In the genomic region with DNA sequence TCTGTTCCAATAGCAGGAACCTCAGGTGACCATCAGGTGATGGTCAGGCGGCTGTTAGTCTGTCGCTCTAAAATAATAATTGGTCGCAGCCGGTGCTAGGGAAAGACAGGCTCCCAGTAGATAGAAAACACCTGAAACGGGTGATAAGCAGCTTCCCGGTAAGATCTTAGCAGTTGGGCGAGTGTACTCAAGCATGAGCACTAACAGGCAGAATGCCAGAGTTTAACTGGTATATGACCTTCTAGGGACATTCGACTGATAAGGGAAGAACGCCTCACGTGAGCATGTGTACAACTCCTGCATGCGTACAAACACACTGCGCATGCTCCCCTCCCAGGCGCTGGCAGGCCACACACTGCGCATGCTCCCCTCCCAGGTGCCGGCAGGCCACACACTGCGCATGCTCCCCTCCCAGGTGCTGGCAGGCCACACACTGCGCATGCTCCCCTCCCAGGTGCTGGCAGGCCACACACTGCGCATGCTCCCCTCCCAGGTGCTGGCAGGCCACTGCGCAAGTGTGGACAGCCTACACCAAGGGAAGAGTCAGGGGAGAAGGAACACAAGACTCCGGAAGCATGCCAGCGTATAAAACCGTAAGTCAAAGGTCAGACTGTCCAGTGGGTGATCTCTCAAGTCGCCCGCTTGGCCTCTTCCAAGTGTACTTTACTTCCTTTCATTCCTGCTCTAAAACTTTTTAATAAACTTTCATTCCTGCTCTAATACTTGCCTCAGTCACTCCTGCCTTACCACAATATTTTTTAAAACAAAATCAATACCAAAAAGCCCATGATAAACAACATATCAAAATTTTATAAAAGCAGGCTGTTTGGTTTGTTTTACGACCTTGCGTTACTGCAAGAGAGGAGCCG, we compare ENCODE assay signal across 8 cellular contexts. TPM values are rescaled to one million over a fixed set of nuclear protein-coding genes. Genes with fewer than 3 reads are reported as not detected.
DNase-seq lines count a peak whose midpoint lies in the region; ATAC-seq and TF ChIP-seq lines count a peak whose summit lies in the region.

No MANE protein-coding gene starts in this region.

- no peak for TF ChIP-seq POLR2A in GM18505 (IDR thresholded peaks at IDR 0.05; ENCODE audit: borderline replicate concordance, extremely low read depth, insufficient read depth, insufficient read length)

- no peaks in the 10 kb centered on the region for H3K9me3 Mint-ChIP-seq in immature natural killer cell

- peak overlapping the region; percentile 8 to 82 (median 62) for H3K4me3 Mint-ChIP-seq in immature natural killer cell

- no peaks in the 10 kb centered on the region for H3K36me3 ChIP-seq in MG63

- no peaks in the 10 kb centered on the region for H3K27me3 ChIP-seq in MG63

- no peak for TF ChIP-seq CTCF in astrocyte of the cerebellum (IDR thresholded peaks at IDR 0.05; ENCODE audit: low read depth, low read length, missing control alignments)

- DNase-seq in NCI-H69 (lab: John Stamatoyannopoulos, UW) (peak; percentile 88), astrocyte of the cerebellum (ENCODE audit: low read depth) (peak; percentile 31), immature natural killer cell (peak; percentile 37 to 83 (median 44)), H4 (ENCODE audit: low spot score) (no peak), MG63 (no peak)
- peak; percentile 2 to 19 for DNase-seq in stimulated activated CD4-positive, alpha-beta T cell treated with anti-CD3 and anti-CD28 coated beads, Interleukin-4, amount 100 ng/mL, for 4 hours

- peak overlapping the region; percentile 42 for H3K4me3 ChIP-seq in astrocyte of the cerebellum (ENCODE audit: low read depth, low read length)
- no peak overlapping the region for H3K4me3 ChIP-seq in MG63

- peaks cover 1 to 6% (median 1%) of the 10 kb centered on the region in 3 donors for H3K27me3 Mint-ChIP-seq in immature natural killer cell (ENCODE audit: low read depth in 3 of 3)

- H3K27ac Mint-ChIP-seq in immature natural killer cell = peak overlapping the region in 3 of 6 donors; percentile 40 to 73 (median 44)

- H3K4me1 Mint-ChIP-seq in immature natural killer cell = no peaks in the 10 kb centered on the region

- H3K36me3 Mint-ChIP-seq in immature natural killer cell = no peaks in the 10 kb centered on the region

- ATAC-seq in GM21390 (IDR thresholded peaks at IDR 0.05; ENCODE audit: unreplicated experiment) (peak; percentile 46), GM18505 (IDR thresholded peaks at IDR 0.05; ENCODE audit: unreplicated experiment) (no peak)

- no peaks in the 10 kb centered on the region for H3K9me3 ChIP-seq in MG63

- in situ Hi-C loops in astrocyte of the cerebellum (cut with HindIII; ENCODE audit: low sequenced_read_pairs) = no loop called here

RNA-seq across cellular contexts. Expression of a gene that starts 24.5 kb away (rescaled TPM):
- polyA plus RNA-seq in immature natural killer cell = under 1 TPM in 1 of 3 donors, not detected in 2; 0.52 TPM
- total RNA-seq in H4 (2014; rRNA removed; shearing (Covaris generic)) = not detected in 2 replicates
- total RNA-seq in MG63 (2014; rRNA removed; shearing (Covaris generic); ENCODE audit: low replicate concordance) = not detected in 2 replicates

RNA-seq across cellular contexts. Expression of a gene that starts 36.1 kb away (rescaled TPM):
- not detected for polyA plus RNA-seq in immature natural killer cell
- 10.1 and 10.9 TPM in 2 replicates for total RNA-seq in H4 (2014; rRNA removed; shearing (Covaris generic))
- 11.0 and 24.5 TPM in 2 replicates for total RNA-seq in MG63 (2014; rRNA removed; shearing (Covaris generic); ENCODE audit: low replicate concordance)

Comparison
In these comparisons a context has a peak if more than half of its experiments do, and no peak if none do; other contexts are left out.
1. DNase-seq: peak in NCI-H69 (single experiment), astrocyte of the cerebellum (single experiment), immature natural killer cell (3 of 3) and stimulated activated CD4-positive, alpha-beta T cell treated with anti-CD3 and anti-CD28 coated beads, Interleukin-4, amount 100 ng/mL, for 4 hours (2 of 2); none in H4 (single experiment) and MG63 (single experiment).